ENCODE assay signal across 8 cellular contexts in the genomic region with DNA sequence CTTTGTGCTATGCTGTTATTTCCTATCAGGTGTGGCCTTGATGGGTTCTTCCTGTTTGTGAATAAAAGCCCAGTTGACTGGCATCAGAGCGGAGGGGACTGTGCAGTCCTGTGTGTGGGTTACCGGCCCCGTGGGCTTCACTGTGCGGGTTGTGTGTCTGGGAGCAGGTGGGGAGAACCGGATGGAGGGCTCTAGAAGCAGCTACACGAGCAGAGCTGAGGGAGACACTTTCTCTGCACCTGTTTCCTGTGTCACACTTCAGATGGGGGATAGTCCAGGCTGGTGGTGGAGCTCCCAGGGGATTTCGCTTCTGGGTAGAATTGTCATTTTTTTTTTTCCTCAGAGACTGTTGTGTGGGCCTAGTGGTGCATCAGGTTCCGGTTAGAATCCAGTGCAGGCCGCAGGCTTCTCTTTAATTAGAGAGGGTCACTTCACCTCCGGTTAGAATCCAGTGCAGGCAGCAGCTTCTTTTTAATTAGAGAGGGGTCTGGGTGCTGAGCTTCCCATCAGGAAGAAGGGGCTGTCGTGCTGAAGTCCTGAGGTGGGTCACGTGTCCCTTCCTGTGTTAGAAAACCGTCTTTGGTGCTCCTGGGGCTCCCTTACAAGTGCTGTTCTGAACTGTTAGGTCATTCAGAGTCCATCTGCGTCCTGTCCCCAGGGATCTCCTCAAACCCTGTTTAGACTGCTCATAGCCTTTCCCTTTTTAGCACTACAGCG.
A peak's percentile ranks its signal among the peaks of the same experiment; 100 is the strongest.
DNase-seq lines count a peak whose midpoint lies in the region; ATAC-seq and TF ChIP-seq lines count a peak whose summit lies in the region.

No MANE protein-coding gene starts in this region.

- TF ChIP-seq CTCF in GM13977 (IDR thresholded peaks at IDR 0.05; ENCODE audit: extremely low read depth, insufficient read depth, missing control alignments) (no peak), nephron (IDR thresholded peaks at IDR 0.05; ENCODE audit: unreplicated experiment in 3 of 3) (no peak), lower leg skin (IDR thresholded peaks at IDR 0.05) (no peak)

- no peak for TF ChIP-seq POLR2A in lower leg skin (IDR thresholded peaks at IDR 0.05)

- H3K27me3 Mint-ChIP-seq in IgD-negative memory B cell (no peaks in the 10 kb centered on the region), nephron (ENCODE audit: low read depth) (no peaks in the 10 kb centered on the region)
- H3K27me3 Mint-ChIP-seq in activated naive CD4-positive, alpha-beta T cell treated with anti-CD3 and anti-CD28 coated beads, Interleukin-2, amount 50 U/mL, for 24 hours: no peaks in the 10 kb centered on the region

- 68 to 76% methylated on average over 15 of the region's 15 CpGs for WGBS in lower leg skin, 2 donors

- intact Hi-C loops in lower leg skin (cut with DNase I; ENCODE audit: low total_unique reads): no loop called here

- H3K36me3 Mint-ChIP-seq in IgD-negative memory B cell: peaks cover 2% of the 10 kb centered on the region
- peaks cover 2% of the 10 kb centered on the region for H3K36me3 Mint-ChIP-seq in activated naive CD4-positive, alpha-beta T cell treated with anti-CD3 and anti-CD28 coated beads, Interleukin-2, amount 50 U/mL, for 24 hours
- peaks cover 21% of the 10 kb centered on the region for H3K36me3 Mint-ChIP-seq in nephron (ENCODE audit: low read depth)

- peak; percentile 85 for ATAC-seq in GM21390 (IDR thresholded peaks at IDR 0.05; ENCODE audit: unreplicated experiment)

- peak overlapping the region; percentile 94 to 98 (median 94) for H3K27ac Mint-ChIP-seq in IgD-negative memory B cell
- peak overlapping the region; percentile 96 for H3K27ac Mint-ChIP-seq in activated naive CD4-positive, alpha-beta T cell treated with anti-CD3 and anti-CD28 coated beads, Interleukin-2, amount 50 U/mL, for 24 hours
- peak overlapping the region; percentile 4 to 59 (median 35) for H3K27ac Mint-ChIP-seq in nephron

- H3K4me1 Mint-ChIP-seq in IgD-negative memory B cell (peaks cover 68 to 84% (median 70%) of the 10 kb centered on the region in 3 donors), nephron (peaks cover 78% of the 10 kb centered on the region)
- peaks cover 99% of the 10 kb centered on the region for H3K4me1 Mint-ChIP-seq in activated naive CD4-positive, alpha-beta T cell treated with anti-CD3 and anti-CD28 coated beads, Interleukin-2, amount 50 U/mL, for 24 hours

- DNase-seq in GM13977 (ENCODE audit: low spot score): peak; percentile 74
- DNase-seq in iPS-NIHi7 (ENCODE audit: extremely low spot score): no peak
- DNase-seq in effector CD4-positive, alpha-beta T cell: no peak
- no peak for DNase-seq in lower leg skin (ENCODE audit: low spot score in 2 of 2)

- H3K4me3 Mint-ChIP-seq in IgD-negative memory B cell: peak overlapping the region; percentile 77 to 94 (median 84)
- H3K4me3 Mint-ChIP-seq in activated naive CD4-positive, alpha-beta T cell treated with anti-CD3 and anti-CD28 coated beads, Interleukin-2, amount 50 U/mL, for 24 hours: peak overlapping the region; percentile 75
- H3K4me3 Mint-ChIP-seq in nephron: no peak overlapping the region

- no peaks in the 10 kb centered on the region for H3K9me3 Mint-ChIP-seq in IgD-negative memory B cell
- H3K9me3 Mint-ChIP-seq in activated naive CD4-positive, alpha-beta T cell treated with anti-CD3 and anti-CD28 coated beads, Interleukin-2, amount 50 U/mL, for 24 hours: no peaks in the 10 kb centered on the region
- peaks cover 5% of the 10 kb centered on the region for H3K9me3 Mint-ChIP-seq in nephron

- H3K4me3 ChIP-seq in lower leg skin (ENCODE audit: low read depth, poor library complexity, severe bottlenecking): no peak overlapping the region

- in situ Hi-C loops in GM13977 (cut with MboI; ENCODE audit: low pct_unique_long_range_greater_than_20kb, low sequenced_read_pairs, unreplicated experiment): no loop called here

Comparison
In these comparisons a context has a peak if more than half of its experiments do, and no peak if none do; other contexts are left out.
1. H3K27ac Mint-ChIP-seq: peak in every context shown above with its lines; median percentile 96 in activated naive CD4-positive, alpha-beta T cell treated with anti-CD3 and anti-CD28 coated beads, Interleukin-2, amount 50 U/mL, for 24 hours; 94 in IgD-negative memory B cell; 35 in nephron.
2. H3K4me3 Mint-ChIP-seq: peak in IgD-negative memory B cell (4 of 4) and activated naive CD4-positive, alpha-beta T cell treated with anti-CD3 and anti-CD28 coated beads, Interleukin-2, amount 50 U/mL, for 24 hours (single experiment); none in nephron (0 of 3).